8 cellular contexts compared by ENCODE assay signal in the genomic region with DNA sequence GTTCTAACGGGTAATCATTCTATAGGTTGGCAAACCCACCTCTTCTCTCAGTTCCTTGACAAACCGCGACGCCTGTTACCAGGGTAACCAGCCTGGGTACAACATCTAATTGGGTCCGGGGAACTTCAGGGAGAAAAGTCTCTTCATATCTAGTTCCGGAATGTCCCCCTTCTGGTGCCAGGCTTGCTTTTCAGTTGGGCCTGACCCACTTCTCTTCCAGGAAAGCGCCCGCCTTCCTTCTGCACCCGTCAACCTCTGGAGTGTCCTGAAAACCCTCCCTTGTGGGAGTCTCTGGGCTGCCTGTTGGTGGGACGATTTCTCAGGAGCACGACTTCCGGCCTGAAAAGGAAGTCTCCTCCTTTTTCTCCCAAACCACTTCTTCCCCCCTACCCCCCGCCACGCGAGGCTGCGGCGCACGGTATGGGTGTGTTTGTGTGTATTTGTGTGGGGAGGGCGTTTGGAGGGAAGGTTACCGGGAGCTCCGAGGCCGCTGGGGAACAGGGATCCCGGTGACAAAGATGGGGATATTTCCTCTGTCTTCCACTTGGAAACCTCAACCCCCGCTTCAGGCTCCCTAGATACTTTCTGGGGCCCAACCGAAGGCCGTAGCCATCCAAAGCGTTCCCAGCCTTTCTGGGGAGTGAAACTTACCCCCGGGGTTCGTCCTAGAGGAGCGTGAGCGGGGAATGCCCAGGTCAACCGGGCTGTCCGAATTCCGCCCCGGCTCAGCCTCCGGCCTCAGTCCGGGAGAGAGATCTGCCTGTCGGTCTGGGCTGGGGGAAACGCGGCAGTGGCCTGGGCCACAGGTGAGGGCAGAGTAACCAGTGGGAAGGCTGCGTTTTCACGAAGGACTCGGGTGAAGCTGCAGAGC. TPM values are rescaled to one million over a fixed set of nuclear protein-coding genes. Genes with fewer than 3 reads are reported as not detected.
DNase-seq lines count a peak whose midpoint lies in the region; ATAC-seq and TF ChIP-seq lines count a peak whose summit lies in the region.

Gene NKAPD1 (plus strand): TSS at position 359 of the 871 bp plus-strand sequence. CDS start 1,276 bp downstream, outside the sequence.
A gene with protein sequence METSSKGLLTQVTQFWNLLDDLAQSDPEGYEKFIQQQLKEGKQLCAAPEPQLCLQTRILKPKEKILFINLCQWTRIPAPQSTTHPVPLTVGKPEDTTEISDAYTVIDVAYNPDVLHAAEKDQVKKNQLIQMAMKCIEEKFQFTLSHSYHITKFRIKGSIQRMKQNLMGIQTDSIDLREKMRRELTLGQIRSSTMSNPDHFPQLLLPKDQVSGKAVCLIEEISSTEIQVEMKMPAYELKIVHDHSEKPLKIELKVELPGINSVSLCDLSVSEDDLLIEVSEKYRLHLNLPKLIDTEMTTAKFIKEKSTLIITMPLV (minus strand): TSS at position 77 of the 871 bp plus-strand sequence. CDS start 843 bp downstream, outside the sequence.

- TF ChIP-seq CTCF in AG09319 (IDR thresholded peaks at IDR 0.05; ENCODE audit: low read depth, low read length) (no peak; the same call in none of the 2 replicates), kidney epithelial cell (IDR thresholded peaks at IDR 0.05; ENCODE audit: insufficient read depth, low read length, poor library complexity, severe bottlenecking) (no peak)

- no peaks in the 10 kb centered on the region for H3K27me3 ChIP-seq in kidney epithelial cell (ENCODE audit: control insufficient read depth, insufficient read depth, low read length)

- peak; percentile 70 for DNase-seq in AG09319 (ENCODE audit: extremely low read depth, low read depth)
- peak; percentile 84 to 94 for DNase-seq in NCI-H446 (lab: John Stamatoyannopoulos, UW)
- peak; percentile 68 for DNase-seq in activated CD4-positive, CD25-positive, alpha-beta regulatory T cell treated with anti-CD3 and anti-CD28 coated beads, Interleukin-2, amount 50 U/mL, for 72 hours
- DNase-seq in cerebellum (ENCODE audit: low spot score), result peak; percentile 83
- DNase-seq in kidney epithelial cell (ENCODE audit: low read depth), result peak; percentile 44
- DNase-seq in stimulated activated CD4-positive, alpha-beta T cell treated with anti-CD3 and anti-CD28 coated beads, Interleukin-15, amount 100 ng/mL, for 48 hours (ENCODE audit: low read depth in 2 of 2), result peak; percentile 64 to 72

- ATAC-seq in GM19023 (IDR thresholded peaks at IDR 0.05; ENCODE audit: unreplicated experiment) (peak; percentile 92), HG03280 (IDR thresholded peaks at IDR 0.05; ENCODE audit: unreplicated experiment) (peak; percentile 92)

- peak within 1 kb of the TSS; percentile 84 for H3K4me3 ChIP-seq in kidney epithelial cell (ENCODE audit: low read depth, low read length)

- no peaks in the 10 kb centered on the region for H3K36me3 ChIP-seq in kidney epithelial cell (ENCODE audit: control insufficient read depth, insufficient read depth, low read length)

RNA-seq across cellular contexts. Expression of gene NKAPD1, which starts in this region (rescaled TPM):
- total RNA-seq in cerebellum (24.1 TPM), kidney epithelial cell (17.0 and 21.7 TPM in 2 replicates)

RNA-seq across cellular contexts. Expression of the second gene that starts in this region (rescaled TPM):
- total RNA-seq in cerebellum (3.4 TPM), kidney epithelial cell (0.92 and 1.4 TPM in 2 replicates)

Comparison
In these comparisons a context has a peak if more than half of its experiments do, and no peak if none do; other contexts are left out.
1. Peak in every context shown above with its lines: DNase-seq, ATAC-seq and H3K4me3 ChIP-seq.